Comparison of ENCODE assay signal across 22 cellular contexts in genomic region chr18:48536516-48536915, GRCh38. TPM values are rescaled to one million over a fixed set of nuclear protein-coding genes. Genes with fewer than 3 reads are reported as not detected.
DNase-seq lines count a peak whose midpoint lies in the region; ATAC-seq, FAIRE-seq and TF ChIP-seq lines count a peak whose summit lies in the region.
"Had no signal": no experiment of that assay in that cellular context is flagged by ENCODE, and none has a peak within 500 bp of the region (broad histone marks: within the 10 kb centered on the region; RNA-seq: fewer than 3 reads in every experiment).

No MANE protein-coding gene starts in this region.

- H3K4me2 ChIP-seq in GM23338, result no peak overlapping the region
- H3K4me2 ChIP-seq: A549, BLaER1, KMS-11 had no signal

- no peaks in the 10 kb centered on the region for H3K9me2 ChIP-seq in GM23338 (ENCODE audit: insufficient read depth)

- peaks cover 11% of the 10 kb centered on the region for H3K27me3 ChIP-seq in GM23338 (ENCODE audit: insufficient read depth)

- peaks cover 1% of the 10 kb centered on the region for H3K79me2 ChIP-seq in GM23338 (replicated peaks; ENCODE audit: insufficient read depth)

- peaks cover 8% of the 10 kb centered on the region; the same call in 1 of the 2 replicates for H3F3A ChIP-seq in GM23338 (replicated peaks; ENCODE audit: low read depth)

- H3K4me1 Mint-ChIP-seq in GM23338, result peaks cover 15% of the 10 kb centered on the region
- peaks cover 9% of the 10 kb centered on the region for H3K4me1 Mint-ChIP-seq in nephron

- peaks cover 8% of the 10 kb centered on the region for H3K4me1 ChIP-seq in GM23338 (ENCODE audit: insufficient read depth)

- H2AFZ ChIP-seq in GM23338, result 0 out of 2 replicates have a peak overlapping the region, but pooled peaks have one; percentile 28

- no peak for TF ChIP-seq CTCF in GM23338 (conservative IDR thresholded peaks at IDR 0.05; ENCODE audit: low read depth in 2 of 2)
- TF ChIP-seq CTCF in coronary artery (IDR thresholded peaks at IDR 0.05), result no peak
- TF ChIP-seq CTCF in nephron (IDR thresholded peaks at IDR 0.05; ENCODE audit: unreplicated experiment in 3 of 3), result no peak

- H3K9me3 Mint-ChIP-seq in GM23338 (no peaks in the 10 kb centered on the region; the same call in 2 of the 3 replicates), nephron (no peaks in the 10 kb centered on the region)
- H3K9me3 Mint-ChIP-seq: CD8-positive, alpha-beta memory T cell had no signal

- H3K27ac Mint-ChIP-seq in GM23338, result no peak overlapping the region
- no peak overlapping the region for H3K27ac Mint-ChIP-seq in nephron
- H3K27ac Mint-ChIP-seq: CD14-positive monocyte; CD8-positive, alpha-beta memory T cell had no signal

- H3K4me3 ChIP-seq in GM23338, result no peak overlapping the region
- H3K4me3 ChIP-seq in coronary artery, result no peak overlapping the region
- H3K4me3 ChIP-seq: A549, BLaER1 had no signal

- H3K27ac ChIP-seq in GM23338 (ENCODE audit: low read depth) (no peak overlapping the region), coronary artery (no peak overlapping the region)
- H3K27ac ChIP-seq: 22Rv1, BLaER1, KMS-11 had no signal

- peak; percentile 50 for DNase-seq in activated CD8-positive, alpha-beta memory T cell treated with anti-CD3 and anti-CD28 coated beads for 24 hours
- no peak for DNase-seq in activated CD8-positive, alpha-beta memory T cell treated with anti-CD3 and anti-CD28 coated beads, Interleukin-2, amount 50 U/mL, for 4 hours
- no peak for DNase-seq in GM23338 (ENCODE audit: low spot score)
- peak; percentile 33 for DNase-seq in coronary artery (ENCODE audit: low spot score)
- DNase-seq in HuH-7 (ENCODE audit: low spot score), result no peak
- no peak for DNase-seq in GM19239 (ENCODE audit: insufficient read length, low spot score)
- DNase-seq in NCI-H2227 (lab: John Stamatoyannopoulos, UW; ENCODE audit: unreplicated experiment), result no peak
- DNase-seq: CD8-positive, alpha-beta memory T cell; COR-L47; DMS 273 treated with DMSO at 0.1 percent for 48 hours; DMS53; DND-41; HCEC 1CT had no signal

- no peak overlapping the region for H3K4me3 Mint-ChIP-seq in GM23338
- H3K4me3 Mint-ChIP-seq in nephron, result peak overlapping the region; percentile 10 to 33 (median 17)
- H3K4me3 Mint-ChIP-seq: CD14-positive monocyte had no signal

- peaks cover 21% of the 10 kb centered on the region for H3K27me3 Mint-ChIP-seq in GM23338 (ENCODE audit: insufficient read depth, low read depth, poor library complexity)
- H3K27me3 Mint-ChIP-seq in nephron (ENCODE audit: low read depth), result peaks cover 15% of the 10 kb centered on the region

- no peak for ATAC-seq in GM23338
- ATAC-seq: A549 had no signal

- no peak for FAIRE-seq in GM19239 (lab: Jason Lieb, UNC)
- FAIRE-seq: A549, G401.6, GM12891, HTR-8/SVneo had no signal

- H3K36me3 Mint-ChIP-seq in GM23338 (ENCODE audit: low read depth) (peaks cover 2% of the 10 kb centered on the region; the same call in 1 of the 3 replicates), nephron (ENCODE audit: low read depth) (no peaks in the 10 kb centered on the region)
- H3K36me3 Mint-ChIP-seq: CD14-positive monocyte; CD8-positive, alpha-beta memory T cell had no signal

- H3K36me3 ChIP-seq in GM23338 (ENCODE audit: insufficient read depth), result no peaks in the 10 kb centered on the region
- H3K36me3 ChIP-seq: BLaER1 had no signal

- H4K20me1 ChIP-seq in GM23338 (replicated peaks; ENCODE audit: insufficient read depth), result peaks cover 1% of the 10 kb centered on the region; the same call in 1 of the 2 replicates

TF ChIP-seq in GM23338, 12 proteins besides CTCF, POLR2A, EP300 and RAD21:
- no peak for TF ChIP-seq CREB1 (CRISPR knock-in tag; IDR thresholded peaks at IDR 0.05; ENCODE audit: low read depth)
- no peak for TF ChIP-seq ZNF331 (CRISPR knock-in tag; IDR thresholded peaks at IDR 0.05; ENCODE audit: low read depth)
- TF ChIP-seq POLR2AphosphoS5 (IDR thresholded peaks at IDR 0.05; ENCODE audit: low read depth), result no peak
- TF ChIP-seq ZNF462 (CRISPR knock-in tag; IDR thresholded peaks at IDR 0.05), result no peak

RNA-seq across cellular contexts. Expression of gene CTIF, which starts 2.3 kb away (rescaled TPM):
- 9.6 and 14.4 TPM in 2 replicates for total RNA-seq in GM23338 (2014; rRNA removed; shearing (Covaris generic))
- polyA plus RNA-seq in GM23338 (2016; fragmentation: Nextera tagmentation; extraction: Ambion mirVana), result 6.3 and 8.6 TPM in 2 replicates

Comparison
In these comparisons a context has a peak if more than half of its experiments do, and no peak if none do; other contexts are left out.
1. DNase-seq: peak in activated CD8-positive, alpha-beta memory T cell treated with anti-CD3 and anti-CD28 coated beads for 24 hours (single experiment) and coronary artery (single experiment); none in activated CD8-positive, alpha-beta memory T cell treated with anti-CD3 and anti-CD28 coated beads, Interleukin-2, amount 50 U/mL, for 4 hours (single experiment), GM23338 (single experiment), HuH-7 (single experiment), GM19239 (single experiment) and NCI-H2227 (single experiment).